ENCODE assay signal across 1 cellular context in the genomic region with DNA sequence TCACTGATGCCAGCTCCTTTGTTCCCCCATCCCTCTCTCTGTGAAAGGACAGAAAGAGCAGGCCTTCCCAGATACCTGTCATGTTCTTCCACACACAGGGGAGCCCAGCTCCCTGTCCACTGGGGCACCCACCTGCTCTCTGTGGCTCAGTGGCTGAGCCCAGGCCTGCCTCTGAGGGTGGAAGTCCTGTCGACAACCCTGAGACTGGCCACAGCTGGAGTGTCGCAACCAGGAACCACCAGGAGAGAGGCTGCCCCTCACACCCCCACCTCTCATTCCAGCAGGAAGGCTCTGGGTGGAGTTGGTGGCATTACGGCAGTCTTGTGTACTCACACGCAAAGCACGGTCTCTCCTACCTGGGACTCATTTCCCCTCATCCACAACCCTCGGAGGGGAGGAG.
TF ChIP-seq lines count a peak whose summit lies in the region.

No MANE protein-coding gene starts in this region.

TF ChIP-seq in H1, 55 proteins besides CTCF, POLR2A, EP300 and RAD21 (continued from another document):
- TF ChIP-seq USF2 (IDR thresholded peaks at IDR 0.05; ENCODE audit: low read length) (no peak), YY1 (IDR thresholded peaks at IDR 0.05; ENCODE audit: low read depth, low read length) (no peak), TCF12 (IDR thresholded peaks at IDR 0.05; ENCODE audit: low read depth, low read length) (no peak), JUN (IDR thresholded peaks at IDR 0.05; ENCODE audit: low read depth, low read length) (no peak), GTF2F1 (IDR thresholded peaks at IDR 0.05; ENCODE audit: borderline replicate concordance, low read depth, low read length) (no peak), CEBPB (IDR thresholded peaks at IDR 0.05; ENCODE audit: low read depth, low read length) (no peak; the same call in 1 of the 2 replicates), KDM5A (IDR thresholded peaks at IDR 0.05; ENCODE audit: low read length) (no peak), SAP30 (IDR thresholded peaks at IDR 0.05; ENCODE audit: insufficient read depth, insufficient replicate concordance, low read length) (no peak), CBX5 (IDR thresholded peaks at IDR 0.05; ENCODE audit: low read depth, low read length) (no peak)
TF ChIP-seq in H1: peak in this region for 0.
